In the genomic region with DNA sequence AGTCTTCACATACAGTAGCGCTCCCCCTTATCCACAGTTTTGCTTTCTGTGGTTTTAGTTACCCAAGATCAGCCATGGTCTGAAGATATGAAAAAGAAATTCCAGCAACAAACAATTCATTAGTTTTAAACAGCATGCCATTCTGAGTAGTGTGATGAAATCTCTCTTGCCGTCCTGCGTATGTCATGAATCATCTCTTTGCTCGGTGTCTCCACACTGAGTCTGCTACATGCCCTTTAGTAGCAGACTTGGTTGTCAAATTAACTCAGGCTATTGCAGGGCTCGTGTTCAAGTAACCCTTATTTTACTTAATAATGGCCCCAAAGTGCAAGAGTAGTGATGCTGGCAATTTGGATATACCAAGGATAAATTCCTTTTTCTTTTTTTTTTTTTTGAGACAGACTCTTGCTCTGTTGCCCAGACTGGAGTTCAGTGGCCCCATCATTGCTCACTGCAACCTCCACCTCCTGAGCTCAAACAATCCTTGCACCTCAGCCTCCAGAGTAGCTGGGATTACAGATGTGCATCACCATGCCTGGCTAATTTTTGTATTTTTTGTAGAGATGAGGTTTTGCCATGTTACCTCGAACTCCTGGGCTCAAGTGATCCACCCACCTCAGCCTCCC, we compare ENCODE assay signal across 12 cellular contexts. TPM values are rescaled to one million over a fixed set of nuclear protein-coding genes. Genes with fewer than 3 reads are reported as not detected.
DNase-seq lines count a peak whose midpoint lies in the region; TF ChIP-seq lines count a peak whose summit lies in the region.
"Had no signal": no experiment of that assay in that cellular context is flagged by ENCODE, and none has a peak within 500 bp of the region (broad histone marks: within the 10 kb centered on the region; RNA-seq: fewer than 3 reads in every experiment).

No MANE protein-coding gene starts in this region.

- in situ Hi-C loops in mammary epithelial cell (cut with MboI; ENCODE audit: low sequenced_read_pairs in 2 of 2): no loop called here

- H3K27ac ChIP-seq in mammary epithelial cell (ENCODE audit: insufficient read depth, low read depth, low read length) (peak overlapping the region; percentile 60), thyroid gland (no peak overlapping the region), SJCRH30 (no peak overlapping the region)

- H3K36me3 ChIP-seq in mammary epithelial cell (ENCODE audit: insufficient read depth, low read length) (no peaks in the 10 kb centered on the region), thyroid gland (no peaks in the 10 kb centered on the region), Caco-2 (ENCODE audit: control insufficient read depth, insufficient read depth, low read length) (no peaks in the 10 kb centered on the region), SJCRH30 (peaks cover 13% of the 10 kb centered on the region)

- 41% methylated on average over 6 of the region's 6 CpGs for WGBS in mammary epithelial cell (ENCODE audit: low coverage, missing lambda C conversion rate)
- WGBS in thyroid gland, 2 donors: 91 to 94% methylated on average over 6 of the region's 6 CpGs

- DNase-seq in Daoy (ENCODE audit: low read depth): peak; percentile 47
- DNase-seq in NB4 (ENCODE audit: low read depth): peak; percentile 82
- DNase-seq in mammary epithelial cell: peak; percentile 86
- DNase-seq in mesothelial cell of epicardium (ENCODE audit: low spot score in 2 of 2, unreplicated experiment in 2 of 2): no peak
- no peak for DNase-seq in DMS153 (lab: John Stamatoyannopoulos, UW)
- no peak for DNase-seq in thyroid gland
- DNase-seq in Caco-2: no peak
- DNase-seq in SJCRH30: no peak
- DNase-seq: activated naive CD4-positive, alpha-beta T cell; mesendoderm; NCI-H510A; stimulated activated naive B cell treated with anti-CD40 and anti-IgM and Interleukin-4, amounts not matched to agents 10 μg/mL and 1 μg/mL and 100 μg/mL, for 72 hours had no signal

- no peaks in the 10 kb centered on the region for H3K9me3 ChIP-seq in mammary epithelial cell (replicated peaks; ENCODE audit: insufficient read depth, low read length)
- no peaks in the 10 kb centered on the region for H3K9me3 ChIP-seq in thyroid gland
- H3K9me3 ChIP-seq in Caco-2: no peaks in the 10 kb centered on the region
- H3K9me3 ChIP-seq in SJCRH30 (replicated peaks): no peaks in the 10 kb centered on the region

- H3K4me1 ChIP-seq in mammary epithelial cell (ENCODE audit: insufficient read depth, low read length): peaks cover 6% of the 10 kb centered on the region
- H3K4me1 ChIP-seq in thyroid gland: no peaks in the 10 kb centered on the region
- H3K4me1 ChIP-seq in Caco-2: no peaks in the 10 kb centered on the region
- H3K4me1 ChIP-seq in SJCRH30: no peaks in the 10 kb centered on the region

- TF ChIP-seq POLR2A in NB4 (IDR thresholded peaks at IDR 0.05; ENCODE audit: extremely low read depth, insufficient read length) (no peak), thyroid gland (IDR thresholded peaks at IDR 0.05) (no peak)

- dilution Hi-C loops in mammary epithelial cell (cut with HindIII; ENCODE audit: low sequenced_read_pairs): no loop called here

- H3K27me3 ChIP-seq in mammary epithelial cell (ENCODE audit: insufficient read depth, low read length) (no peaks in the 10 kb centered on the region), thyroid gland (no peaks in the 10 kb centered on the region), Caco-2 (replicated peaks; ENCODE audit: control insufficient read depth, insufficient read depth, low read length) (no peaks in the 10 kb centered on the region), SJCRH30 (no peaks in the 10 kb centered on the region)

- no peak for TF ChIP-seq CTCF in NB4 (IDR thresholded peaks at IDR 0.05; ENCODE audit: low read depth, low read length)
- no peak for TF ChIP-seq CTCF in mammary epithelial cell (conservative IDR thresholded peaks at IDR 0.05 in 1 of 2, IDR thresholded peaks at IDR 0.05 in 1 of 2; ENCODE audit: extremely low read depth in 1 of 2, insufficient read depth in 1 of 2, low read depth in 1 of 2, low read length in 2 of 2)
- TF ChIP-seq CTCF in mesothelial cell of epicardium (IDR thresholded peaks at IDR 0.05; ENCODE audit: unreplicated experiment): no peak
- TF ChIP-seq CTCF in thyroid gland (IDR thresholded peaks at IDR 0.05): no peak
- no peak for TF ChIP-seq CTCF in Caco-2 (IDR thresholded peaks at IDR 0.05; ENCODE audit: insufficient read depth in 1 of 2, low read depth in 1 of 2, low read length in 1 of 2, severe bottlenecking in 1 of 2, unreplicated experiment in 1 of 2)

- peaks cover 9% of the 10 kb centered on the region for H3K36me3 Mint-ChIP-seq in mesothelial cell of epicardium
- H3K36me3 Mint-ChIP-seq in Caco-2 (ENCODE audit: insufficient read depth, unreplicated experiment): peaks cover 10% of the 10 kb centered on the region

- CTCF ChIA-PET in mammary epithelial cell (lab: Charles Lee; ENCODE audit: low non-redundant PET) (no interaction called here), Caco-2 (lab: Charles Lee) (interaction anchor here (0.7 kb wide), 1 partner anchor 32 kb away, joined by 6 read pairs; no protein-coding TSS in a partner anchor)

- H3K27me3 Mint-ChIP-seq in mesothelial cell of epicardium (ENCODE audit: low read depth) (no peaks in the 10 kb centered on the region), Caco-2 (ENCODE audit: insufficient read depth, unreplicated experiment) (no peaks in the 10 kb centered on the region)
- H3K27me3 Mint-ChIP-seq: stimulated activated naive B cell treated with anti-CD40 and anti-IgM and Interleukin-4, amounts not matched to agents 10 μg/mL and 1 μg/mL and 100 μg/mL, for 72 hours had no signal

- H3K4me3 Mint-ChIP-seq in mesothelial cell of epicardium: no peak overlapping the region
- no peak overlapping the region for H3K4me3 Mint-ChIP-seq in Caco-2 (ENCODE audit: unreplicated experiment)
- H3K4me3 Mint-ChIP-seq: stimulated activated naive B cell treated with anti-CD40 and anti-IgM and Interleukin-4, amounts not matched to agents 10 μg/mL and 1 μg/mL and 100 μg/mL, for 72 hours had no signal

- H3K9me3 Mint-ChIP-seq in mesothelial cell of epicardium: peaks cover 6% of the 10 kb centered on the region
- no peaks in the 10 kb centered on the region for H3K9me3 Mint-ChIP-seq in Caco-2 (ENCODE audit: unreplicated experiment)
- H3K9me3 Mint-ChIP-seq: stimulated activated naive B cell treated with anti-CD40 and anti-IgM and Interleukin-4, amounts not matched to agents 10 μg/mL and 1 μg/mL and 100 μg/mL, for 72 hours had no signal

- H3K4me1 Mint-ChIP-seq in mesothelial cell of epicardium (peaks cover 7% of the 10 kb centered on the region), Caco-2 (ENCODE audit: low read depth, unreplicated experiment) (no peaks in the 10 kb centered on the region)

- H3K27ac Mint-ChIP-seq in mesothelial cell of epicardium (peak overlapping the region; percentile 51), Caco-2 (ENCODE audit: unreplicated experiment) (no peak overlapping the region)
- H3K27ac Mint-ChIP-seq: stimulated activated naive B cell treated with anti-CD40 and anti-IgM and Interleukin-4, amounts not matched to agents 10 μg/mL and 1 μg/mL and 100 μg/mL, for 72 hours had no signal

- no peaks in the 10 kb centered on the region for H4K20me1 ChIP-seq in mammary epithelial cell (ENCODE audit: insufficient read depth, low read length)

- POLR2A ChIA-PET in Caco-2 (lab: Charles Lee): no interaction called here

- intact Hi-C loops in mammary epithelial cell (cut with micrococcal nuclease) (no loop called here), thyroid gland (cut with DNase I) (no loop called here), Caco-2 (cut with micrococcal nuclease; ENCODE audit: unreplicated experiment) (no loop called here)

- H3K4me2 ChIP-seq in mammary epithelial cell (ENCODE audit: insufficient read depth, low read depth, low read length): peak overlapping the region; percentile 41

- no peak overlapping the region for H3K9ac ChIP-seq in mammary epithelial cell (ENCODE audit: insufficient read depth, low read length)

- peaks cover 60% of the 10 kb centered on the region for H3K79me2 ChIP-seq in mammary epithelial cell (ENCODE audit: insufficient read depth, low read length)

- BruUV-seq in mammary epithelial cell (replicated peaks; lab: Mats Ljungman, UMichigan) (no TSS peak), Caco-2 (replicated peaks; lab: Mats Ljungman, UMichigan) (no TSS peak)

- H3K4me3 ChIP-seq in NB4 (ENCODE audit: low read depth, low read length) (no peak overlapping the region), mammary epithelial cell (replicated peaks in 1 of 3; ENCODE audit: insufficient read depth in 1 of 3, low read depth in 2 of 3, low read length in 3 of 3) (no peak overlapping the region), thyroid gland (replicated peaks in 1 of 3) (no peak overlapping the region), Caco-2 (ENCODE audit: low read depth, low read length) (no peak overlapping the region), SJCRH30 (no peak overlapping the region)

- H2AFZ ChIP-seq in mammary epithelial cell (ENCODE audit: low read depth, low read length): peak overlapping the region; percentile 21

RNA-seq across cellular contexts. Expression of a gene that starts 22.6 kb away (rescaled TPM):
- 10.9 and 12.2 TPM in 2 replicates for total RNA-seq in Daoy (2014; rRNA removed; shearing (Covaris generic))
- total RNA-seq in mammary epithelial cell: 10 to 100 TPM; 14.7 to 34.1 TPM
- polyA plus RNA-seq in mammary epithelial cell: 4.5 TPM
- 44.7 TPM for polyA minus RNA-seq in mammary epithelial cell
- 67.4 to 69.8 TPM (median 67.5 TPM) in 3 replicates for total RNA-seq in mesothelial cell of epicardium
- total RNA-seq in thyroid gland: 10 to 100 TPM; 25.9 to 31.2 (median 27.8) TPM
- 31.1 and 35.5 TPM in 2 replicates for total RNA-seq in Caco-2 (2022)
- total RNA-seq in SJCRH30 (2014; rRNA removed; shearing (Covaris generic)): 30.6 and 38.2 TPM in 2 replicates

Comparison
In these comparisons a context has a peak if more than half of its experiments do, and no peak if none do; other contexts are left out.
1. DNase-seq: peak in Daoy (single experiment), NB4 (single experiment) and mammary epithelial cell (single experiment); none in mesothelial cell of epicardium (0 of 2), DMS153 (single experiment), thyroid gland (0 of 2), Caco-2 (0 of 2) and SJCRH30 (0 of 2).